In the genomic region with DNA sequence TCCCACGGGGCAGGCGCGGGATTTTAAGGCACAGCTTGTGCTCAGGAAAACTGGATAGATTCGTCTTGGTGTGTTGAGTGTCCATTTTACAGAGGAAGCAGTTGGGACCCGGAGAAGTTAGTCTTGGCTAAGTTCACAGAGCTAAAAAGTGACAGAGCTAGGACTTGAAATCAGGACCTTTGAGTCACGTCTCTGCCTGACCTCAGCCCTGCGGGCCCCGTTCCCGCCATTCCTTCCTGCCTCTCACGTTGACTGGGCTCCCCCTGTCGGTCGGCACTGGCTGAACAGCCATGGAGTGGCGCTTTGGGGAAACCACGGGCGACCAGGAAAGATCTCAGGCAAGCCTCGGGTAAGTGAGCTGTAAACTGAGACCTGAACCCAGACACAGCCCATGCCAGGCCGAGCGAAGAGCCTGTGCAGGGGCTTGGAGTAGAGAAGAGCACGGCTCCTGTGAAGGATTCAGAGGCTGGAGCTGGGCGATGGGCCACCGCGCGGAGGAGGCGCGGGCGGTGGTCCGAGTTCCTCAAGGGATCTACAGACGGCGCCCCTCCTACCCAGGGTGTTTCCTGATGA, we compare ENCODE assay signal across 8 cellular contexts. TPM values are rescaled to one million over a fixed set of nuclear protein-coding genes. Genes with fewer than 3 reads are reported as not detected.
A peak's percentile ranks its signal among the peaks of the same experiment; 100 is the strongest.
DNase-seq lines count a peak whose midpoint lies in the region; ATAC-seq and TF ChIP-seq lines count a peak whose summit lies in the region.

No MANE protein-coding gene starts in this region.

- H3K4me1 Mint-ChIP-seq in Calu3 (ENCODE audit: low read depth, unreplicated experiment), result peaks cover 35% of the 10 kb centered on the region

- CTCF ChIA-PET in Calu3 (lab: Charles Lee), result interaction anchor here (0.6 to 2.1 kb wide), 11 partner anchors 15 to 1034 kb away, joined by 3 to 22 read pairs (median 3); no protein-coding TSS in a partner anchor

- H3K9ac ChIP-seq in KMS-11, result no peak overlapping the region; the same call in 1 of the 2 replicates

- H3K4me3 Mint-ChIP-seq in Calu3 (ENCODE audit: low read depth, unreplicated experiment), result peak overlapping the region; percentile 63

- DNase-seq in Calu3 (peak; percentile 91), cerebellum (ENCODE audit: low spot score) (peak; percentile 66), left colon (peak; percentile 79 to 89), NCI-H2227 treated with DMSO at 0.1 percent for 48 hours (lab: John Stamatoyannopoulos, UW) (no peak)
- peak; percentile 91 for DNase-seq in stimulated activated CD4-positive, alpha-beta T cell treated with anti-CD3 and anti-CD28 coated beads, Interleukin-1b, Interleukin-23, amount 100 ng/mL, for 48 hours

- TF ChIP-seq CTCF in Calu3 (IDR thresholded peaks at IDR 0.05; ENCODE audit: unreplicated experiment) (peak; percentile 95), KMS-11 (conservative IDR thresholded peaks at IDR 0.05; ENCODE audit: low read depth, low read length) (peak; percentile 99)

- H3K27me3 Mint-ChIP-seq in Calu3 (ENCODE audit: unreplicated experiment), result peaks cover 29% of the 10 kb centered on the region

- peaks cover 12% of the 10 kb centered on the region for H3K4me1 ChIP-seq in KMS-11 (ENCODE audit: low read depth, poor library complexity, severe bottlenecking)

- peak overlapping the region; percentile 45 for H3K27ac Mint-ChIP-seq in Calu3 (ENCODE audit: unreplicated experiment)

- no peaks in the 10 kb centered on the region for H3K9me3 Mint-ChIP-seq in Calu3 (ENCODE audit: low read depth, unreplicated experiment)

- H3K79me2 ChIP-seq in KMS-11 (ENCODE audit: insufficient read depth, low read depth), result no peaks in the 10 kb centered on the region

- peak overlapping the region; percentile 78 for H2AFZ ChIP-seq in KMS-11 (ENCODE audit: low read depth)

- peak overlapping the region; percentile 52 for H3K4me2 ChIP-seq in KMS-11

- H3K27ac ChIP-seq in KMS-11, result no peak overlapping the region

- no TSS peak for BruUV-seq in Calu3 (replicated peaks; lab: Mats Ljungman, UMichigan)

- H4K20me1 ChIP-seq in KMS-11 (ENCODE audit: insufficient read depth), result no peaks in the 10 kb centered on the region

- H3K36me3 Mint-ChIP-seq in Calu3 (ENCODE audit: insufficient read depth, unreplicated experiment), result peaks cover 5% of the 10 kb centered on the region

- ATAC-seq in GM21619 (IDR thresholded peaks at IDR 0.05; ENCODE audit: unreplicated experiment) (peak; percentile 56), left colon (peak; percentile 20)
- peak; percentile 93 to 96 for ATAC-seq in activated CD4-positive, CD25-positive, alpha-beta regulatory T cell treated with anti-CD3 and anti-CD28 coated beads, Interleukin-2, amount 50 U/mL, for 24 hours

- H3K36me3 ChIP-seq in KMS-11 (ENCODE audit: insufficient read depth), result no peaks in the 10 kb centered on the region

- H3K27me3 ChIP-seq in KMS-11 (ENCODE audit: insufficient read depth, low read depth), result no peaks in the 10 kb centered on the region

- H3K4me3 ChIP-seq in KMS-11 (IDR thresholded peaks at IDR 0.05; ENCODE audit: insufficient read depth, low read depth, low read length), result no peak overlapping the region

- intact Hi-C loops in Calu3 (cut with micrococcal nuclease; ENCODE audit: unreplicated experiment) (loop anchor here (2.0 kb wide), 1 partner anchor 255 kb away; no protein-coding TSS in a partner anchor), left colon (cut with DNase I, micrococcal nuclease) (loop anchor here in 1 of 2 donors (2.0 to 10.0 kb wide), 2 partner anchors 255 to 347 kb away; no protein-coding TSS in a partner anchor)

RNA-seq across cellular contexts. Expression of gene WNT11, which starts 54.1 kb away (rescaled TPM):
- total RNA-seq in Calu3 (2022), result not detected in 2 replicates
- 11.0 TPM for total RNA-seq in cerebellum
- 1 to 10 TPM; 7.3 to 7.9 TPM for total RNA-seq in left colon

Comparison
In these comparisons a context has a peak if more than half of its experiments do, and no peak if none do; other contexts are left out.
1. ATAC-seq: peak in every context shown above with its lines; median percentile 94 in activated CD4-positive, CD25-positive, alpha-beta regulatory T cell treated with anti-CD3 and anti-CD28 coated beads, Interleukin-2, amount 50 U/mL, for 24 hours; 56 in GM21619; 20 in left colon.